ENCODE assay signal across 23 cellular contexts in the genomic region with DNA sequence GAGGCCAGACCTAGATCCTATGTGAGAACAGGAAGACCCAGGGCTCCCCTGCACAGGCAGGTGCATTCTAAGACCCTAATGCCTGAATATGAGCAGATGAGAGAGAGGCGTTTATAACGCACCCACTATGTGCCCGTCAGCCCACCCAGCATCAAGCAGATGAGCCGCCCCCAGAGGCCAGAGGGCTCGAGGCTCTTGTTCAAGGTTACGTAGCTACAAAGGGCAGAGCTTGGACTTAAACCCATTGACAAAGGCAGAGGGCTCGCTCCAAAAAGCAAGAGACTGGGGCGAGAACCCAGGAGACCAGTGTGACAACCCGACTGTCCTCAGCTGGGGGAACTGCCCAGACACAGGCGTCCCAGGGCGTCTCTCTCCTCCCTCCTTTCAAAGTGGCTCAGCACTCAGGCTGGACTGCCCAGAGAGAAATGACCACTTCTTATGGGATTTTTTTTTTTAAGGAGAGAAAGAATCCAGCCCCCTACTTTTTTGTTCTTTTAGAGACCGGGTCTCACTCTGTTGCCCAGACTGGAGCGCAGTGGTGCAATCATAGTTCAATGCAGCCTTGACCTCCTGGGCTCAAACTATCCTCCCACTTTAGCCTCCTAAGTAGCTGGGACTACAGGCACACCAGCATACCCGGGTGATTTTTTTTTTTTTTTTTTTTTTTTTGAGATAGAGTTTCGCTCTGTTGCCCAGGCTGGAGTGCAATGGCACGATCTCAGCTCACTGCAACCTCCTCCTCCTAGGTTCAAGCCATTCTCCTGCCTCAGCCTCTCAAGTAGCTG. TPM values are rescaled to one million over a fixed set of nuclear protein-coding genes. Genes with fewer than 3 reads are reported as not detected.
DNase-seq lines count a peak whose midpoint lies in the region; ATAC-seq and TF ChIP-seq lines count a peak whose summit lies in the region.
"Had no signal": no experiment of that assay in that cellular context is flagged by ENCODE, and none has a peak within 500 bp of the region (broad histone marks: within the 10 kb centered on the region; RNA-seq: fewer than 3 reads in every experiment).

No MANE protein-coding gene starts in this region.

- peaks cover 23% of the 10 kb centered on the region for H3K4me1 ChIP-seq in CD8-positive, alpha-beta T cell (ENCODE audit: insufficient read depth, low read length)

- peaks cover 8% of the 10 kb centered on the region for H3K36me3 ChIP-seq in CD8-positive, alpha-beta T cell (ENCODE audit: insufficient read depth, low read length)

- peaks cover 36% of the 10 kb centered on the region for H3K4me1 Mint-ChIP-seq in CD8-positive, alpha-beta T cell (ENCODE audit: low read depth)
- H3K4me1 Mint-ChIP-seq in activated T-helper 1 cell treated with anti-CD3 and anti-CD28 coated beads, Interleukin-12 subunit alpha, Interleukin-12 subunit beta, Interleukin-2, Interleukin-4 antibody, amounts not matched to agents 30 ng/mL and 10 ng/mL and 1 ng/mL, durations not matched to agents 14 hours and 24 hours and 36 hours (ENCODE audit: low read depth): peaks cover 5% of the 10 kb centered on the region
- H3K4me1 Mint-ChIP-seq in immature natural killer cell: peaks cover 44 to 50% of the 10 kb centered on the region in 2 donors
- H3K4me1 Mint-ChIP-seq in progenitor cell of endocrine pancreas (ENCODE audit: low read depth): peaks cover 16% of the 10 kb centered on the region

- CTCF ChIA-PET in CD8-positive, alpha-beta T cell (lab: Charles Lee): no interaction called here

- H3K27ac Mint-ChIP-seq in CD8-positive, alpha-beta T cell: no peak overlapping the region
- H3K27ac Mint-ChIP-seq in activated T-helper 1 cell treated with anti-CD3 and anti-CD28 coated beads, Interleukin-12 subunit alpha, Interleukin-12 subunit beta, Interleukin-2, Interleukin-4 antibody, amounts not matched to agents 30 ng/mL and 10 ng/mL and 1 ng/mL, durations not matched to agents 14 hours and 24 hours and 36 hours: peak overlapping the region; percentile 61
- H3K27ac Mint-ChIP-seq in immature natural killer cell: peak overlapping the region in 4 of 6 donors; percentile 34 to 78 (median 67)
- H3K27ac Mint-ChIP-seq in progenitor cell of endocrine pancreas: peak overlapping the region; percentile 74

- H3K36me3 Mint-ChIP-seq in CD8-positive, alpha-beta T cell: peaks cover 31% of the 10 kb centered on the region
- H3K36me3 Mint-ChIP-seq in activated T-helper 1 cell treated with anti-CD3 and anti-CD28 coated beads, Interleukin-12 subunit alpha, Interleukin-12 subunit beta, Interleukin-2, Interleukin-4 antibody, amounts not matched to agents 30 ng/mL and 10 ng/mL and 1 ng/mL, durations not matched to agents 14 hours and 24 hours and 36 hours (ENCODE audit: low read depth): peaks cover 10% of the 10 kb centered on the region
- H3K36me3 Mint-ChIP-seq in immature natural killer cell: peaks cover 4 to 9% (median 6%) of the 10 kb centered on the region in 3 donors
- H3K36me3 Mint-ChIP-seq in progenitor cell of endocrine pancreas (ENCODE audit: insufficient read depth): peaks cover 10% of the 10 kb centered on the region

- no peaks in the 10 kb centered on the region for H3K27me3 ChIP-seq in CD8-positive, alpha-beta T cell (ENCODE audit: insufficient read depth, low read length)

- H3K9me3 Mint-ChIP-seq in CD8-positive, alpha-beta T cell: no peaks in the 10 kb centered on the region
- H3K9me3 Mint-ChIP-seq in activated T-helper 1 cell treated with anti-CD3 and anti-CD28 coated beads, Interleukin-12 subunit alpha, Interleukin-12 subunit beta, Interleukin-2, Interleukin-4 antibody, amounts not matched to agents 30 ng/mL and 10 ng/mL and 1 ng/mL, durations not matched to agents 14 hours and 24 hours and 36 hours: no peaks in the 10 kb centered on the region
- H3K9me3 Mint-ChIP-seq in immature natural killer cell (no peaks in the 10 kb centered on the region), progenitor cell of endocrine pancreas (ENCODE audit: low read depth) (no peaks in the 10 kb centered on the region)

- no peak for TF ChIP-seq CTCF in CD8-positive, alpha-beta T cell (IDR thresholded peaks at IDR 0.05)
- TF ChIP-seq CTCF in progenitor cell of endocrine pancreas (IDR thresholded peaks at IDR 0.05; ENCODE audit: unreplicated experiment): no peak

- peak overlapping the region; percentile 11 for H3K4me3 Mint-ChIP-seq in CD8-positive, alpha-beta T cell
- H3K4me3 Mint-ChIP-seq in activated T-helper 1 cell treated with anti-CD3 and anti-CD28 coated beads, Interleukin-12 subunit alpha, Interleukin-12 subunit beta, Interleukin-2, Interleukin-4 antibody, amounts not matched to agents 30 ng/mL and 10 ng/mL and 1 ng/mL, durations not matched to agents 14 hours and 24 hours and 36 hours: no peak overlapping the region
- H3K4me3 Mint-ChIP-seq in immature natural killer cell: peak overlapping the region; percentile 15 to 63 (median 58)
- no peak overlapping the region for H3K4me3 Mint-ChIP-seq in progenitor cell of endocrine pancreas (ENCODE audit: low read depth)

- H3K4me3 ChIP-seq in CD8-positive, alpha-beta T cell (ENCODE audit: low read depth, low read length): no peak overlapping the region
- H3K4me3 ChIP-seq: lung, prostate gland, smooth muscle cell had no signal

- no peaks in the 10 kb centered on the region for H3K9me3 ChIP-seq in CD8-positive, alpha-beta T cell (ENCODE audit: low read length)
- H3K9me3 ChIP-seq: prostate gland had no signal

- no peak overlapping the region for H3K27ac ChIP-seq in CD8-positive, alpha-beta T cell (ENCODE audit: low read depth, low read length)
- H3K27ac ChIP-seq: prostate gland had no signal

- no peak for DNase-seq in CD8-positive, alpha-beta T cell
- no peak for DNase-seq in activated T-helper 1 cell treated with anti-CD3 and anti-CD28 coated beads, Interleukin-12 subunit alpha, Interleukin-12 subunit beta, Interleukin-2, Interleukin-4 antibody, amounts not matched to agents 30 ng/mL and 10 ng/mL and 1 ng/mL, durations not matched to agents 14 hours and 24 hours and 36 hours (ENCODE audit: low spot score)
- DNase-seq in immature natural killer cell: no peak
- no peak for DNase-seq in progenitor cell of endocrine pancreas (ENCODE audit: low spot score, unreplicated experiment)
- DNase-seq in CD1c-positive myeloid dendritic cell (ENCODE audit: extremely low spot score): no peak
- DNase-seq in NCI-H2196 (lab: John Stamatoyannopoulos, UW; ENCODE audit: unreplicated experiment): no peak
- DNase-seq in NCI-H2227 treated with DMSO at 0.1 percent for 48 hours (lab: John Stamatoyannopoulos, UW): no peak
- DNase-seq: activated CD4-positive, alpha-beta T cell treated with anti-CD3 and anti-CD28 coated beads, Interleukin-2, amount 50 U/mL, for 1 hour; activated CD8-positive, alpha-beta memory T cell treated with anti-CD3 and anti-CD28 coated beads, Interleukin-2, amount 50 U/mL, for 4 hours; activated effector memory CD4-positive, alpha-beta T cell treated with anti-CD3 and anti-CD28 coated beads, Interleukin-2, amount 50 U/mL, for 16 hours; amniotic stem cell; central memory CD4-positive, alpha-beta T cell; effector memory CD4-positive, alpha-beta T cell; islet precursor cell; NCI-H1092; NCI-H2171; NCI-H774; SHP77 treated with DMSO at 0.1 percent for 48 hours; stimulated activated CD4-positive, alpha-beta T cell treated with anti-CD3 and anti-CD28 coated beads, Interleukin-4, amount 100 ng/mL, for 4 hours had no signal

- no peak for ATAC-seq in CD8-positive, alpha-beta T cell
- ATAC-seq in HG02642 (IDR thresholded peaks at IDR 0.05; ENCODE audit: poor library complexity, unreplicated experiment): no peak

- intact Hi-C loops in CD8-positive, alpha-beta T cell (cut with DNase I, micrococcal nuclease): no loop called here
- intact Hi-C loops in activated T-helper 1 cell treated with anti-CD3 and anti-CD28 coated beads, Interleukin-12 subunit alpha, Interleukin-12 subunit beta, Interleukin-2, Interleukin-4 antibody, amounts not matched to agents 30 ng/mL and 10 ng/mL and 1 ng/mL, durations not matched to agents 14 hours and 24 hours and 36 hours (cut with micrococcal nuclease): no loop called here

- POLR2A ChIA-PET in CD8-positive, alpha-beta T cell (lab: Charles Lee): no interaction called here

- H3K27me3 Mint-ChIP-seq in CD8-positive, alpha-beta T cell (ENCODE audit: low read depth): no peaks in the 10 kb centered on the region
- H3K27me3 Mint-ChIP-seq in activated T-helper 1 cell treated with anti-CD3 and anti-CD28 coated beads, Interleukin-12 subunit alpha, Interleukin-12 subunit beta, Interleukin-2, Interleukin-4 antibody, amounts not matched to agents 30 ng/mL and 10 ng/mL and 1 ng/mL, durations not matched to agents 14 hours and 24 hours and 36 hours (ENCODE audit: insufficient read depth): no peaks in the 10 kb centered on the region
- peaks cover 0 to 4% (median 2%) of the 10 kb centered on the region in 3 donors for H3K27me3 Mint-ChIP-seq in immature natural killer cell (ENCODE audit: low read depth in 3 of 3)
- no peaks in the 10 kb centered on the region for H3K27me3 Mint-ChIP-seq in progenitor cell of endocrine pancreas

RNA-seq across cellular contexts. Expression of gene TNRC18, which starts 40.1 kb away (rescaled TPM):
- 100 to 1,000 TPM in 1 of 2 experiments, 10 to 100 TPM in 1; 87.0 to 107 TPM for total RNA-seq in CD8-positive, alpha-beta T cell
- 42.4 and 48.7 TPM in 2 replicates for total RNA-seq in activated T-helper 1 cell treated with anti-CD3 and anti-CD28 coated beads, Interleukin-12 subunit alpha, Interleukin-12 subunit beta, Interleukin-2, Interleukin-4 antibody, amounts not matched to agents 30 ng/mL and 10 ng/mL and 1 ng/mL, durations not matched to agents 14 hours and 24 hours and 36 hours
- polyA plus RNA-seq in immature natural killer cell: 1 to 10 TPM in 2 of 3 donors, under 1 TPM in 1; 0.42 to 4.1 (median 1.0) TPM
- 190 and 197 TPM in 2 replicates for total RNA-seq in progenitor cell of endocrine pancreas

Comparison
In these comparisons a context has a peak if more than half of its experiments do, and no peak if none do; other contexts are left out.
1. H3K4me3 Mint-ChIP-seq: peak in CD8-positive, alpha-beta T cell (single experiment) and immature natural killer cell (5 of 5); none in activated T-helper 1 cell treated with anti-CD3 and anti-CD28 coated beads, Interleukin-12 subunit alpha, Interleukin-12 subunit beta, Interleukin-2, Interleukin-4 antibody, amounts not matched to agents 30 ng/mL and 10 ng/mL and 1 ng/mL, durations not matched to agents 14 hours and 24 hours and 36 hours (single experiment) and progenitor cell of endocrine pancreas (single experiment).